In genomic region chr12:116302200-116303075, GRCh38 we compare ENCODE assay signal across 20 cellular contexts. TPM values are rescaled to one million over a fixed set of nuclear protein-coding genes. Genes with fewer than 3 reads are reported as not detected.
DNase-seq lines count a peak whose midpoint lies in the region; ATAC-seq and FAIRE-seq lines count a peak whose summit lies in the region.
"Had no signal": no experiment of that assay in that cellular context is flagged by ENCODE, and none has a peak within 500 bp of the region (broad histone marks: within the 10 kb centered on the region; RNA-seq: fewer than 3 reads in every experiment).

No MANE protein-coding gene starts in this region.

- H3K27ac ChIP-seq in BLaER1 = no peak overlapping the region; the same call in 1 of the 2 replicates
- H3K27ac ChIP-seq: C4-2B had no signal

- H3K27me3 ChIP-seq in BLaER1 = no peaks in the 10 kb centered on the region

- H3K27me3 Mint-ChIP-seq in memory B cell = no peaks in the 10 kb centered on the region
- H3K27me3 Mint-ChIP-seq: activated T-cell treated with anti-CD3 and anti-CD28 coated beads, Interleukin-2, amount 50 U/mL, for 24 hours; stimulated activated naive CD8-positive, alpha-beta T cell treated with anti-CD3 and anti-CD28 coated beads, Interleukin-15, Interleukin-2, amounts not matched to agents 100 ng/mL and 50 ng/mL, for 24 hours had no signal

- H3K4me3 Mint-ChIP-seq in memory B cell = no peak overlapping the region
- H3K4me3 Mint-ChIP-seq: activated CD4-positive, alpha-beta memory T cell treated with anti-CD3 and anti-CD28 coated beads, Interleukin-2, amount 10 ng/mL, durations not matched to agents 7 days and 5 days; activated T-cell treated with anti-CD3 and anti-CD28 coated beads, Interleukin-2, amount 50 U/mL, for 24 hours; mesothelial cell of epicardium; stimulated activated naive CD8-positive, alpha-beta T cell treated with anti-CD3 and anti-CD28 coated beads, Interleukin-15, Interleukin-2, amounts not matched to agents 100 ng/mL and 50 ng/mL, for 24 hours; type B pancreatic cell had no signal

- H3K36me3 Mint-ChIP-seq in memory B cell = no peaks in the 10 kb centered on the region
- H3K36me3 Mint-ChIP-seq: mesothelial cell of epicardium, type B pancreatic cell had no signal

- no peak overlapping the region for H3K4me3 ChIP-seq in BLaER1
- H3K4me3 ChIP-seq: A549 had no signal

- H3K4me2 ChIP-seq in BLaER1 = peak overlapping the region; percentile 37
- H3K4me2 ChIP-seq: A549 had no signal

- H3K9me3 ChIP-seq in BLaER1 = no peaks in the 10 kb centered on the region
- H3K9me3 ChIP-seq: A549 had no signal

- H3K9ac ChIP-seq in BLaER1 = no peak overlapping the region

- ATAC-seq in memory B cell (ENCODE audit: low read depth) = peak; percentile 32
- ATAC-seq in HG02642 (IDR thresholded peaks at IDR 0.05; ENCODE audit: poor library complexity, unreplicated experiment) = no peak
- ATAC-seq: A549 had no signal

- FAIRE-seq in frontal cortex (lab: Jason Lieb, UNC) = no peak
- FAIRE-seq: A549, keratinocyte had no signal

- peaks cover 46% of the 10 kb centered on the region for H3K4me1 ChIP-seq in BLaER1

- no peaks in the 10 kb centered on the region for H3K36me3 ChIP-seq in BLaER1

- H3K9me3 Mint-ChIP-seq in memory B cell = no peaks in the 10 kb centered on the region
- H3K9me3 Mint-ChIP-seq: activated CD4-positive, alpha-beta memory T cell treated with anti-CD3 and anti-CD28 coated beads, Interleukin-2, amount 10 ng/mL, durations not matched to agents 7 days and 5 days; activated T-cell treated with anti-CD3 and anti-CD28 coated beads, Interleukin-2, amount 50 U/mL, for 24 hours; mesothelial cell of epicardium; stimulated activated naive CD8-positive, alpha-beta T cell treated with anti-CD3 and anti-CD28 coated beads, Interleukin-15, Interleukin-2, amounts not matched to agents 100 ng/mL and 50 ng/mL, for 24 hours; type B pancreatic cell had no signal

- peaks cover under 1% of the 10 kb centered on the region for H3K4me1 Mint-ChIP-seq in memory B cell
- H3K4me1 Mint-ChIP-seq: activated CD4-positive, alpha-beta memory T cell treated with anti-CD3 and anti-CD28 coated beads, Interleukin-2, amount 10 ng/mL, durations not matched to agents 7 days and 5 days had no signal

- DNase-seq in Kasumi-1 (lab: John Stamatoyannopoulos, UW) = peak; percentile 41 to 57
- peak; percentile 12 for DNase-seq in SKM-1 (lab: John Stamatoyannopoulos, UW; ENCODE audit: unreplicated experiment)
- DNase-seq in memory B cell (ENCODE audit: low spot score in 2 of 2) = no peak
- DNase-seq in cortex of kidney (lab: John Stamatoyannopoulos, UW) = no peak
- no peak for DNase-seq in frontal cortex (ENCODE audit: low spot score in 2 of 2)
- DNase-seq in NCI-H1048 (lab: John Stamatoyannopoulos, UW) = no peak
- DNase-seq: activated CD4-positive, alpha-beta memory T cell treated with anti-CD3 and anti-CD28 coated beads, Interleukin-2, amount 10 ng/mL, durations not matched to agents 7 days and 5 days; activated naive CD4-positive, alpha-beta T cell treated with anti-CD3 and anti-CD28 coated beads, Interleukin-2, amount 50 U/mL, for 16 hours; activated T-cell treated with anti-CD3 and anti-CD28 coated beads, Interleukin-2, amount 50 U/mL, for 24 hours; DMS53; hippocampal formation; MM.1S had no signal

- H3K27ac Mint-ChIP-seq in memory B cell = no peak overlapping the region
- H3K27ac Mint-ChIP-seq: activated CD4-positive, alpha-beta memory T cell treated with anti-CD3 and anti-CD28 coated beads, Interleukin-2, amount 10 ng/mL, durations not matched to agents 7 days and 5 days; activated T-cell treated with anti-CD3 and anti-CD28 coated beads, Interleukin-2, amount 50 U/mL, for 24 hours; mesothelial cell of epicardium; stimulated activated naive CD8-positive, alpha-beta T cell treated with anti-CD3 and anti-CD28 coated beads, Interleukin-15, Interleukin-2, amounts not matched to agents 100 ng/mL and 50 ng/mL, for 24 hours; type B pancreatic cell had no signal

- no peaks in the 10 kb centered on the region for H4K20me1 ChIP-seq in BLaER1

RNA-seq across cellular contexts. Expression of gene MED13L, which starts 24.9 kb away (rescaled TPM):
- total RNA-seq in frontal cortex = 164 TPM

Comparison
In these comparisons a context has a peak if more than half of its experiments do, and no peak if none do; other contexts are left out.
1. DNase-seq: peak in Kasumi-1 (2 of 2) and SKM-1 (single experiment); none in memory B cell (0 of 2), cortex of kidney (single experiment), frontal cortex (0 of 2) and NCI-H1048 (single experiment).